ENCODE assay signal across 6 cellular contexts in genomic region chr7:121156825-121157224, GRCh38.
"Had no signal": no experiment of that assay in that cellular context is flagged by ENCODE, and none has a peak within 500 bp of the region (broad histone marks: within the 10 kb centered on the region; RNA-seq: fewer than 3 reads in every experiment).

No MANE protein-coding gene starts in this region.

- DNase-seq: IMR-90, KBM-7, KG1 had no signal

- FAIRE-seq: HTR-8/SVneo had no signal

- H3K9ac ChIP-seq: KMS-11 had no signal

- H3K4me2 ChIP-seq: KMS-11 had no signal

- H3K27ac ChIP-seq: HL-60, KMS-11 had no signal
